ENCODE assay signal across 16 cellular contexts in genomic region chr12:25382311-25383106, GRCh38.
DNase-seq lines count a peak whose midpoint lies in the region; ATAC-seq, FAIRE-seq and TF ChIP-seq lines count a peak whose summit lies in the region.
"Had no signal": no experiment of that assay in that cellular context is flagged by ENCODE, and none has a peak within 500 bp of the region (broad histone marks: within the 10 kb centered on the region; RNA-seq: fewer than 3 reads in every experiment).

No MANE protein-coding gene starts in this region.

- no peak for FAIRE-seq in astrocyte (lab: Jason Lieb, UNC)
- FAIRE-seq: G401.6 had no signal

- H3K9ac ChIP-seq in astrocyte (ENCODE audit: low read length), result no peak overlapping the region

- no peaks in the 10 kb centered on the region for H3K79me2 ChIP-seq in astrocyte (ENCODE audit: insufficient read depth, low read length)

- H3K27me3 Mint-ChIP-seq in IgD-negative memory B cell, result no peaks in the 10 kb centered on the region
- H3K27me3 Mint-ChIP-seq in astrocyte (ENCODE audit: low read depth, unreplicated experiment), result peaks cover 8% of the 10 kb centered on the region
- peaks cover 0 to 2% (median 0%) of the 10 kb centered on the region in 5 donors for H3K27me3 Mint-ChIP-seq in naive thymus-derived CD4-positive, alpha-beta T cell

- H3K27ac Mint-ChIP-seq in IgD-negative memory B cell (peak overlapping the region; percentile 76 to 98 (median 86)), astrocyte (ENCODE audit: unreplicated experiment) (peak overlapping the region; percentile 2)
- peak overlapping the region; percentile 91 to 100 (median 100) for H3K27ac Mint-ChIP-seq in naive thymus-derived CD4-positive, alpha-beta T cell

- H3K4me1 ChIP-seq in astrocyte (ENCODE audit: insufficient read depth, low read length), result peaks cover 12% of the 10 kb centered on the region
- peaks cover 11 to 42% of the 10 kb centered on the region in 2 donors for H3K4me1 ChIP-seq in naive thymus-derived CD4-positive, alpha-beta T cell (ENCODE audit: control insufficient read depth in 2 of 2, insufficient read depth in 2 of 2, low read length in 2 of 2)

- intact Hi-C loops in naive thymus-derived CD4-positive, alpha-beta T cell (cut with micrococcal nuclease), result no loop called here

- POLR2A ChIA-PET in naive thymus-derived CD4-positive, alpha-beta T cell (lab: Charles Lee), result interaction anchor here (0.8 to 1.4 kb wide), 10 partner anchors 8 to 200 kb away, joined by 3 to 5 read pairs (median 3); no protein-coding TSS in a partner anchor

- H3K9me3 Mint-ChIP-seq in IgD-negative memory B cell (peaks cover 0 to 1% (median 0%) of the 10 kb centered on the region in 3 donors), astrocyte (ENCODE audit: unreplicated experiment) (peaks cover 3% of the 10 kb centered on the region)
- H3K9me3 Mint-ChIP-seq in naive thymus-derived CD4-positive, alpha-beta T cell, result peaks cover 0 to 13% (median 0%) of the 10 kb centered on the region in 11 donors

- H3K27ac ChIP-seq in astrocyte (ENCODE audit: low read depth, low read length) (no peak overlapping the region), WERI-Rb-1 (no peak overlapping the region)
- H3K27ac ChIP-seq in naive thymus-derived CD4-positive, alpha-beta T cell (ENCODE audit: low read depth, low read length), result peak overlapping the region; percentile 56
- H3K27ac ChIP-seq: 22Rv1, upper lobe of left lung had no signal

- CTCF ChIA-PET in naive thymus-derived CD4-positive, alpha-beta T cell (lab: Charles Lee), result interaction anchor here (1.5 kb wide), 1 partner anchor 101 kb away, joined by 5 read pairs; no protein-coding TSS in a partner anchor

- H3K4me3 Mint-ChIP-seq in IgD-negative memory B cell (peak overlapping the region in 3 of 4 donors; percentile 27 to 91 (median 49)), astrocyte (ENCODE audit: unreplicated experiment) (no peak overlapping the region)
- H3K4me3 Mint-ChIP-seq in naive thymus-derived CD4-positive, alpha-beta T cell, result peak overlapping the region; percentile 27 to 100 (median 73)

- H3K4me3 ChIP-seq in astrocyte (ENCODE audit: insufficient read depth, low read depth, low read length) (no peak overlapping the region), WERI-Rb-1 (ENCODE audit: low read depth, low read length) (no peak overlapping the region)
- H3K4me3 ChIP-seq in naive thymus-derived CD4-positive, alpha-beta T cell (ENCODE audit: low read length), result peak overlapping the region; percentile 23
- H3K4me3 ChIP-seq: upper lobe of left lung had no signal

- H3K36me3 Mint-ChIP-seq in IgD-negative memory B cell, result peaks cover 1% of the 10 kb centered on the region
- H3K36me3 Mint-ChIP-seq in astrocyte (ENCODE audit: low read depth, unreplicated experiment), result no peaks in the 10 kb centered on the region
- H3K36me3 Mint-ChIP-seq in naive thymus-derived CD4-positive, alpha-beta T cell, result peaks cover 0 to 19% (median 0%) of the 10 kb centered on the region in 5 donors

- peaks cover 14 to 32% (median 21%) of the 10 kb centered on the region in 3 donors for H3K4me1 Mint-ChIP-seq in IgD-negative memory B cell
- H3K4me1 Mint-ChIP-seq in astrocyte (ENCODE audit: low read depth, unreplicated experiment), result peaks cover 13% of the 10 kb centered on the region
- peaks cover 29 to 79% (median 65%) of the 10 kb centered on the region in 7 donors for H3K4me1 Mint-ChIP-seq in naive thymus-derived CD4-positive, alpha-beta T cell

- H3K27me3 ChIP-seq in astrocyte (ENCODE audit: insufficient read depth, low read length) (no peaks in the 10 kb centered on the region), WERI-Rb-1 (ENCODE audit: insufficient read depth, low read depth, severe bottlenecking) (no peaks in the 10 kb centered on the region)
- H3K27me3 ChIP-seq in naive thymus-derived CD4-positive, alpha-beta T cell (ENCODE audit: control insufficient read depth in 2 of 2, insufficient read depth in 2 of 2, low read length in 2 of 2), result no peaks in the 10 kb centered on the region
- H3K27me3 ChIP-seq: upper lobe of left lung had no signal

- TF ChIP-seq CTCF in astrocyte (IDR thresholded peaks at IDR 0.05; ENCODE audit: insufficient read depth, low read depth, low read length) (no peak), WERI-Rb-1 (IDR thresholded peaks at IDR 0.05; ENCODE audit: low read depth, low read length) (no peak)

- no peaks in the 10 kb centered on the region for H3K36me3 ChIP-seq in astrocyte (ENCODE audit: insufficient read depth, low read length)
- H3K36me3 ChIP-seq in naive thymus-derived CD4-positive, alpha-beta T cell (ENCODE audit: control insufficient read depth in 2 of 3, insufficient read depth in 3 of 3, low read length in 3 of 3), result no peaks in the 10 kb centered on the region
- H3K36me3 ChIP-seq in WERI-Rb-1, result no peaks in the 10 kb centered on the region
- H3K36me3 ChIP-seq: upper lobe of left lung had no signal

- no peaks in the 10 kb centered on the region for H4K20me1 ChIP-seq in astrocyte (ENCODE audit: insufficient read depth, low read length)

- DNase-seq in NCI-H2171 treated with DMSO at 0.1 percent for 48 hours (lab: John Stamatoyannopoulos, UW), result peak; percentile 13
- no peak for DNase-seq in NCI-H2171 (lab: John Stamatoyannopoulos, UW)
- DNase-seq in astrocyte (ENCODE audit: low read depth), result no peak
- DNase-seq in naive thymus-derived CD4-positive, alpha-beta T cell, result peak in 6 of 9 donors; percentile 33 to 52 (median 45)
- DNase-seq in WERI-Rb-1, result no peak
- DNase-seq in NAMALWA (ENCODE audit: low spot score), result no peak
- DNase-seq: central memory CD4-positive, alpha-beta T cell; NCI-H187; RPMI8226; stimulated activated CD4-positive, alpha-beta T cell treated with anti-CD3 and anti-CD28 coated beads, Interleukin-2, amount 100 ng/mL, for 24 hours; stimulated activated CD8-positive, alpha-beta memory T cell treated with anti-CD3 and anti-CD28 coated beads, Interleukin-4, amount 100 ng/mL, for 48 hours; upper lobe of left lung had no signal

- no peaks in the 10 kb centered on the region for H3K9me3 ChIP-seq in astrocyte (ENCODE audit: insufficient read depth, low read depth, low read length)
- H3K9me3 ChIP-seq in naive thymus-derived CD4-positive, alpha-beta T cell (ENCODE audit: control insufficient read depth in 2 of 3, low read length in 3 of 3), result no peaks in the 10 kb centered on the region
- no peaks in the 10 kb centered on the region for H3K9me3 ChIP-seq in WERI-Rb-1 (ENCODE audit: severe bottlenecking)
- H3K9me3 ChIP-seq: upper lobe of left lung had no signal

- no peak overlapping the region for H3K4me2 ChIP-seq in astrocyte (ENCODE audit: low read length)

- ATAC-seq in naive thymus-derived CD4-positive, alpha-beta T cell, result no peak
- ATAC-seq in HG02885 (IDR thresholded peaks at IDR 0.05; ENCODE audit: poor library complexity, unreplicated experiment), result no peak

- no peak overlapping the region for H2AFZ ChIP-seq in astrocyte (ENCODE audit: low read depth, low read length)

Comparison
In these comparisons a context has a peak if more than half of its experiments do, and no peak if none do; other contexts are left out.
1. DNase-seq: peak in NCI-H2171 treated with DMSO at 0.1 percent for 48 hours (single experiment) and naive thymus-derived CD4-positive, alpha-beta T cell (6 of 9); none in NCI-H2171 (single experiment), astrocyte (single experiment), WERI-Rb-1 (single experiment) and NAMALWA (single experiment).
2. H3K27ac Mint-ChIP-seq: peak in every context shown above with its lines; median percentile 100 in naive thymus-derived CD4-positive, alpha-beta T cell; 86 in IgD-negative memory B cell; 2 in astrocyte.